ENCODE assay signal across 12 cellular contexts in genomic region chr7:830069-830468, GRCh38. TPM values are rescaled to one million over a fixed set of nuclear protein-coding genes. Genes with fewer than 3 reads are reported as not detected.
DNase-seq lines count a peak whose midpoint lies in the region; ATAC-seq and TF ChIP-seq lines count a peak whose summit lies in the region.
"Had no signal": no experiment of that assay in that cellular context is flagged by ENCODE, and none has a peak within 500 bp of the region (broad histone marks: within the 10 kb centered on the region; RNA-seq: fewer than 3 reads in every experiment).

No MANE protein-coding gene starts in this region.

- no peak for TF ChIP-seq CTCF in left lung (IDR thresholded peaks at IDR 0.05)

- H3K9ac ChIP-seq in adipocyte (ENCODE audit: low read length) (peak overlapping the region; percentile 37), subcutaneous abdominal adipose tissue (ENCODE audit: low read length in 5 of 5) (peak overlapping the region in 1 of 5 donors; percentile 12)

- H3K27ac ChIP-seq in left lung (peak overlapping the region; percentile 90 to 94), subcutaneous abdominal adipose tissue (ENCODE audit: low read depth, low read length) (peak overlapping the region; percentile 86)

- no peak for ATAC-seq in left lung
- ATAC-seq in HG03280 (IDR thresholded peaks at IDR 0.05; ENCODE audit: unreplicated experiment), result no peak
- ATAC-seq: activated CD8-positive, alpha-beta memory T cell treated with anti-CD3 and anti-CD28 coated beads, Interleukin-2, amount 10 ng/mL, durations not matched to agents 7 days and 5 days had no signal

- intact Hi-C loops in left lung (cut with DNase I), result no loop called here

- H3K4me1 ChIP-seq in adipocyte (ENCODE audit: control insufficient read depth, insufficient read depth, low read length), result peaks cover 57% of the 10 kb centered on the region
- H3K4me1 ChIP-seq in left lung, result peaks cover 12 to 49% of the 10 kb centered on the region in 2 donors
- peaks cover 18 to 68% (median 50%) of the 10 kb centered on the region in 5 donors for H3K4me1 ChIP-seq in subcutaneous abdominal adipose tissue (ENCODE audit: control insufficient read depth in 5 of 5, insufficient read depth in 5 of 5, low read length in 5 of 5)

- DNase-seq in NCI-H2081 (lab: John Stamatoyannopoulos, UW) (peak; percentile 27 to 75), NCI-H2081 treated with DMSO at 0.1 percent for 48 hours (lab: John Stamatoyannopoulos, UW) (no peak), adipocyte (ENCODE audit: low read depth) (no peak), left lung (peak in 1 of 2 donors; percentile 63), SKM-1 (lab: John Stamatoyannopoulos, UW; ENCODE audit: unreplicated experiment) (no peak), NCI-H1694 treated with DMSO at 0.1 percent for 48 hours (lab: John Stamatoyannopoulos, UW) (no peak)
- DNase-seq: 8988T; activated CD8-positive, alpha-beta memory T cell treated with anti-CD3 and anti-CD28 coated beads, Interleukin-2, amount 10 ng/mL, durations not matched to agents 7 days and 5 days; Karpas-422; NCI-H69 had no signal

- H3K4me3 ChIP-seq in adipocyte (ENCODE audit: low read length) (no peak overlapping the region), left lung (no peak overlapping the region), subcutaneous abdominal adipose tissue (ENCODE audit: low read depth in 1 of 5, low read length in 5 of 5) (no peak overlapping the region)

- H3K27me3 ChIP-seq in adipocyte (replicated peaks; ENCODE audit: control insufficient read depth, insufficient read depth, low read length) (no peaks in the 10 kb centered on the region), left lung (no peaks in the 10 kb centered on the region), subcutaneous abdominal adipose tissue (ENCODE audit: control insufficient read depth in 5 of 5, insufficient read depth in 4 of 5, low read length in 5 of 5) (no peaks in the 10 kb centered on the region)

- no peaks in the 10 kb centered on the region for H3K9me3 ChIP-seq in adipocyte (ENCODE audit: control insufficient read depth, low read length)
- H3K9me3 ChIP-seq in left lung, result no peaks in the 10 kb centered on the region
- no peaks in the 10 kb centered on the region for H3K9me3 ChIP-seq in subcutaneous abdominal adipose tissue (ENCODE audit: control insufficient read depth in 5 of 5, low read length in 5 of 5)

- H3K36me3 ChIP-seq in adipocyte (ENCODE audit: control insufficient read depth, insufficient read depth, low read length, severe bottlenecking) (no peaks in the 10 kb centered on the region), left lung (peaks cover 0 to 6% of the 10 kb centered on the region in 2 donors), subcutaneous abdominal adipose tissue (ENCODE audit: control insufficient read depth in 5 of 5, insufficient read depth in 5 of 5, low read length in 5 of 5) (peaks cover 0 to 14% (median 4%) of the 10 kb centered on the region in 5 donors)

RNA-seq across cellular contexts. Expression of gene SUN1, which starts 2.2 kb away (rescaled TPM):
- 100 to 1,000 TPM; 101 to 109 TPM for total RNA-seq in left lung

RNA-seq across cellular contexts. Expression of gene GET4, which starts 46.3 kb away (rescaled TPM):
- 10 to 100 TPM; 30.1 to 31.6 TPM for total RNA-seq in left lung

Comparison
In these comparisons a context has a peak if more than half of its experiments do, and no peak if none do; other contexts are left out.
1. DNase-seq: peak in NCI-H2081 (2 of 2); none in NCI-H2081 treated with DMSO at 0.1 percent for 48 hours (single experiment), adipocyte (single experiment), SKM-1 (single experiment) and NCI-H1694 treated with DMSO at 0.1 percent for 48 hours (single experiment).